8 cellular contexts compared by ENCODE assay signal in the genomic region with DNA sequence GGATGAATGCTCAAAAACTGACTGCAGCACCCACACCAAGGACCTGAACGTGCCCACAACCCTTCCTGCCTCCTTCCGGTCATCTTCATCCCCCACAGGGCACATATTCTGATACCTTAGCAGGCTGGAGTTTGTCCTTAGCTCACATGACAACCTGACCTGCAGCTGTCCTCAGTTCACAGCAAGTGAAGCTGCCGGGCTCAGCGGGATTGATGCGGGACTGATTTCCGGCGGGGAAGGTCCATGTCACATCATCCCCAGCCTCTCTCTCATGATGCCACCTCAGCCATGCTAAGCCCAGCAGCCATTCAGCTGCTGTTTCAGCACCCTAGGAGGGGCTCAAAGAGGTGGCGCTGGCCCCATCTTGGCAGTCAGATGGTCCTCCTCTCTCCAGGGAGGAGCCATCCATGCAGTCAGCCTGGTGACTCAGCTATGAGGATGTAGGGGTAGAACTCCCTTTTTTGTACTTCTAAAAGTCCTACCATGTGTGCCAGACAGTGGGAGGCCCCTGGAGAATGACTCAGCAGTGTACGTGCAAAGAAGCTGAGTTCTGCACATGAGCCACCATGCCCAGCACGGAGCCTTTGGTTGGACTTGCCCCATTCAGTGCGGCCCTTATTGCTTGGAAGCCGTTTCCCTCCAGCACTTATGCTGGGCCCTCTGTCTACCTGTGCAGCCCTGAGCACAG. TPM values are rescaled to one million over a fixed set of nuclear protein-coding genes. Genes with fewer than 3 reads are reported as not detected.
DNase-seq lines count a peak whose midpoint lies in the region; ATAC-seq lines count a peak whose summit lies in the region.

No MANE protein-coding gene starts in this region.

- H3K36me3 ChIP-seq in effector memory CD4-positive, alpha-beta T cell (ENCODE audit: control insufficient read depth, insufficient read depth, low read length), result no peaks in the 10 kb centered on the region

- H3K9me3 ChIP-seq in effector memory CD4-positive, alpha-beta T cell (ENCODE audit: control insufficient read depth, low read length), result no peaks in the 10 kb centered on the region

- H3K4me1 ChIP-seq in effector memory CD4-positive, alpha-beta T cell (ENCODE audit: control insufficient read depth, insufficient read depth, low read length, poor library complexity, severe bottlenecking), result no peaks in the 10 kb centered on the region

- DNase-seq in GDM1 (lab: John Stamatoyannopoulos, UW) (peak; percentile 48), NOMO-1 treated with DMSO at 0.1 percent for 48 hours (lab: John Stamatoyannopoulos, UW; ENCODE audit: unreplicated experiment) (peak; percentile 55), epidermal melanocyte (ENCODE audit: insufficient read length, low spot score) (peak; percentile 75), pulmonary artery endothelial cell (ENCODE audit: low read depth, low spot score) (peak; percentile 39), NCI-H1694 treated with DMSO at 0.1 percent for 48 hours (lab: John Stamatoyannopoulos, UW) (no peak), NCI-H1417 (lab: John Stamatoyannopoulos, UW) (no peak)
- DNase-seq in effector memory CD4-positive, alpha-beta T cell, result no peak

- no peak overlapping the region for H3K27ac ChIP-seq in effector memory CD4-positive, alpha-beta T cell (ENCODE audit: insufficient read depth, low read length, poor library complexity, severe bottlenecking)

- no peak for ATAC-seq in GM18861 (IDR thresholded peaks at IDR 0.05; ENCODE audit: unreplicated experiment)

- H3K27me3 ChIP-seq in effector memory CD4-positive, alpha-beta T cell (replicated peaks; ENCODE audit: control insufficient read depth, insufficient read depth, low read length, poor library complexity, severe bottlenecking), result peaks cover 6% of the 10 kb centered on the region

- no peak overlapping the region for H3K4me3 ChIP-seq in effector memory CD4-positive, alpha-beta T cell (ENCODE audit: insufficient read depth, low read depth, low read length, poor library complexity, severe bottlenecking)

RNA-seq across cellular contexts. Expression of a gene that starts 9.5 kb away (rescaled TPM):
- 2.0 and 2.5 TPM in 2 replicates for total RNA-seq in pulmonary artery endothelial cell

Comparison
In these comparisons a context has a peak if more than half of its experiments do, and no peak if none do; other contexts are left out.
1. DNase-seq: peak in GDM1 (single experiment), NOMO-1 treated with DMSO at 0.1 percent for 48 hours (single experiment), epidermal melanocyte (single experiment) and pulmonary artery endothelial cell (single experiment); none in effector memory CD4-positive, alpha-beta T cell (0 of 3), NCI-H1694 treated with DMSO at 0.1 percent for 48 hours (single experiment) and NCI-H1417 (0 of 3).